31 cellular contexts compared by ENCODE assay signal in genomic region chr17:68013385-68013784, GRCh38.
"Had no signal": no experiment of that assay in that cellular context is flagged by ENCODE, and none has a peak within 500 bp of the region (broad histone marks: within the 10 kb centered on the region; RNA-seq: fewer than 3 reads in every experiment).

No MANE protein-coding gene starts in this region.

- DNase-seq: activated CD4-positive, alpha-beta memory T cell treated with anti-CD3 and anti-CD28 coated beads, Interleukin-2, amount 10 ng/mL, durations not matched to agents 7 days and 5 days; activated CD4-positive, alpha-beta T cell treated with anti-CD3 and anti-CD28 coated beads for 1 hour; activated CD4-positive, alpha-beta T cell treated with anti-CD3 and anti-CD28 coated beads for 4 hours; activated CD4-positive, alpha-beta T cell treated with anti-CD3 and anti-CD28 coated beads, Interleukin-2, amount 10 ng/mL, durations not matched to agents 7 days and 5 days; activated CD4-positive, alpha-beta T cell treated with anti-CD3 and anti-CD28 coated beads, Interleukin-2, amount 50 U/mL, for 4 hours; activated CD8-positive, alpha-beta memory T cell treated with anti-CD3 and anti-CD28 coated beads, Interleukin-2, amount 50 U/mL, for 48 hours; activated effector memory CD4-positive, alpha-beta T cell treated with Interleukin-2 at 50 U/mL for 16 hours; activated gamma-delta T cell treated with Interleukin-2 at 50 U/mL for 16 hours; activated naive CD4-positive, alpha-beta T cell treated with anti-CD3 and anti-CD28 coated beads, Interleukin-2, amount 50 U/mL, for 16 hours; activated naive CD4-positive, alpha-beta T cell treated with Interleukin-2 at 50 U/mL for 16 hours; activated T-cell treated with anti-CD3 and anti-CD28 coated beads for 4 hours; activated T-cell treated with anti-CD3 and anti-CD28 coated beads, Interleukin-2, amount 50 U/mL, for 24 hours; activated T-cell treated with anti-CD3 and anti-CD28 coated beads, Interleukin-2, amount 50 U/mL, for 72 hours; amniotic stem cell; anterior cingulate cortex; brain microvascular endothelial cell; dorsolateral prefrontal cortex; effector memory CD4-positive, alpha-beta T cell; endodermal cell; foreskin keratinocyte; gastrocnemius medialis; glutamatergic neuron; heart left ventricle; T-helper 2 cell had no signal

- H3K36me3 ChIP-seq: brain microvascular endothelial cell, esophagus muscularis mucosa, gastrocnemius medialis, heart left ventricle had no signal

- H3K27ac Mint-ChIP-seq: activated CD4-positive, alpha-beta memory T cell treated with anti-CD3 and anti-CD28 coated beads, Interleukin-2, amount 10 ng/mL, durations not matched to agents 7 days and 5 days; activated CD4-positive, alpha-beta T cell treated with anti-CD3 and anti-CD28 coated beads, Interleukin-2, amount 10 ng/mL, durations not matched to agents 7 days and 5 days; activated naive CD8-positive, alpha-beta T cell; activated T-cell treated with anti-CD3 and anti-CD28 coated beads, Interleukin-2, amount 50 U/mL, for 24 hours; activated T-cell treated with anti-CD3 and anti-CD28 coated beads, Interleukin-2, amount 50 U/mL, for 72 hours; dendritic cell treated with granulocyte-macrophage colony-stimulating factor and Interleukin-4, amounts not matched to agents 40 ng/mL and 50 ng/mL, for 4 days; endodermal cell; WTC11 had no signal

- H3K4me1 ChIP-seq: esophagus muscularis mucosa, foreskin keratinocyte, gastrocnemius medialis, heart left ventricle had no signal

- H3K4me3 Mint-ChIP-seq: activated CD4-positive, alpha-beta memory T cell treated with anti-CD3 and anti-CD28 coated beads, Interleukin-2, amount 10 ng/mL, durations not matched to agents 7 days and 5 days; activated CD4-positive, alpha-beta T cell treated with anti-CD3 and anti-CD28 coated beads, Interleukin-2, amount 10 ng/mL, durations not matched to agents 7 days and 5 days; activated naive CD8-positive, alpha-beta T cell; activated T-cell treated with anti-CD3 and anti-CD28 coated beads, Interleukin-2, amount 50 U/mL, for 24 hours; activated T-cell treated with anti-CD3 and anti-CD28 coated beads, Interleukin-2, amount 50 U/mL, for 72 hours; central memory CD8-positive, alpha-beta T cell; dendritic cell treated with granulocyte-macrophage colony-stimulating factor and Interleukin-4, amounts not matched to agents 40 ng/mL and 50 ng/mL, for 4 days; endodermal cell; WTC11 had no signal

- H3K4me3 ChIP-seq: coronary artery, dorsolateral prefrontal cortex, esophagus muscularis mucosa, gastrocnemius medialis, heart left ventricle had no signal

- ATAC-seq: activated T-cell treated with anti-CD3 and anti-CD28 coated beads, Interleukin-2, amount 50 U/mL, for 72 hours; foreskin keratinocyte; gastrocnemius medialis; heart left ventricle; WTC11 had no signal

- H3K9me3 ChIP-seq: esophagus muscularis mucosa, gastrocnemius medialis, heart left ventricle had no signal

- H3K36me3 Mint-ChIP-seq: activated naive CD8-positive, alpha-beta T cell; WTC11 had no signal

- H3K27ac ChIP-seq: brain microvascular endothelial cell, coronary artery, dorsolateral prefrontal cortex, esophagus muscularis mucosa, foreskin keratinocyte, gastrocnemius medialis, heart left ventricle, VCaP had no signal

- H3K9me3 Mint-ChIP-seq: activated CD4-positive, alpha-beta memory T cell treated with anti-CD3 and anti-CD28 coated beads, Interleukin-2, amount 10 ng/mL, durations not matched to agents 7 days and 5 days; activated CD4-positive, alpha-beta T cell treated with anti-CD3 and anti-CD28 coated beads, Interleukin-2, amount 10 ng/mL, durations not matched to agents 7 days and 5 days; activated T-cell treated with anti-CD3 and anti-CD28 coated beads, Interleukin-2, amount 50 U/mL, for 24 hours; activated T-cell treated with anti-CD3 and anti-CD28 coated beads, Interleukin-2, amount 50 U/mL, for 72 hours; central memory CD8-positive, alpha-beta T cell; dendritic cell treated with granulocyte-macrophage colony-stimulating factor and Interleukin-4, amounts not matched to agents 40 ng/mL and 50 ng/mL, for 4 days; endodermal cell; WTC11 had no signal
